Comparison of ENCODE assay signal across 6 cellular contexts in genomic region chr1:243183176-243183575, GRCh38.
DNase-seq lines count a peak whose midpoint lies in the region; ATAC-seq and TF ChIP-seq lines count a peak whose summit lies in the region.
"Not testable (repeated sequence)": the region's sequence is repeated elsewhere in the genome, so short reads cannot be mapped to it uniquely, and the experiment has no call there.

No MANE protein-coding gene starts in this region.

- H3K27ac ChIP-seq in GM23248 (peak overlapping the region; percentile 12; the same call in 1 of the 2 replicates), psoas muscle (peak overlapping the region; percentile 41)

- H3K27ac Mint-ChIP-seq in chondrocyte (ENCODE audit: unreplicated experiment) = peak overlapping the region; percentile 12

- not testable (repeated sequence) for H2AFZ ChIP-seq in GM23248

- H3K4me2 ChIP-seq in GM23248 (ENCODE audit: unreplicated experiment) = not testable (repeated sequence)

- intact Hi-C loops in psoas muscle (cut with DNase I) = not testable (repeated sequence)

- in situ Hi-C loops in GM23248 (cut with MboI) = not testable (repeated sequence)

- H4K20me1 ChIP-seq in GM23248 (ENCODE audit: insufficient read depth) = not testable (repeated sequence)

- not testable (repeated sequence) for H3K27me3 Mint-ChIP-seq in chondrocyte (ENCODE audit: low read depth)

- H3K9ac ChIP-seq in GM23248 = not testable (repeated sequence)

- H3K4me1 Mint-ChIP-seq in chondrocyte (ENCODE audit: low read depth) = not testable (repeated sequence)

- peaks cover 18% of the 10 kb centered on the region for H3K36me3 Mint-ChIP-seq in chondrocyte (ENCODE audit: low read depth)

- DNase-seq in GM23248; chondrocyte (ENCODE audit: low spot score); psoas muscle: not testable (repeated sequence)
- DNase-seq in LHCN-M2 (ENCODE audit: low read depth) (peak; percentile 66), NCI-H2107 treated with DMSO at 0.1 percent for 48 hours (lab: John Stamatoyannopoulos, UW; ENCODE audit: unreplicated experiment) (peak; percentile 16), fibroblast of villous mesenchyme (ENCODE audit: low read depth) (peak; percentile 14)

- H3K27me3 ChIP-seq in GM23248 (replicated peaks; ENCODE audit: insufficient read depth); psoas muscle (ENCODE audit: insufficient read depth in 3 of 3, low read length in 2 of 3): not testable (repeated sequence)

- H3F3A ChIP-seq in GM23248 (ENCODE audit: insufficient read depth) = not testable (repeated sequence)

- H3K9me3 ChIP-seq in GM23248 (ENCODE audit: low read depth); psoas muscle: not testable (repeated sequence)

- H3K4me3 ChIP-seq in GM23248; fibroblast of villous mesenchyme (ENCODE audit: low read depth, low read length); psoas muscle: not testable (repeated sequence)

- H3K36me3 ChIP-seq in GM23248 (ENCODE audit: low read depth) (peaks cover 23% of the 10 kb centered on the region; the same call in 1 of the 2 replicates), psoas muscle (ENCODE audit: insufficient read depth in 1 of 2, low read depth in 1 of 2) (peaks cover 0 to 17% of the 10 kb centered on the region in 2 donors)

- H3K9me2 ChIP-seq in GM23248 (ENCODE audit: insufficient read depth) = not testable (repeated sequence)

- not testable (repeated sequence) for H3K4me1 ChIP-seq in GM23248 (ENCODE audit: insufficient read depth); psoas muscle

- H3K9me3 Mint-ChIP-seq in chondrocyte (ENCODE audit: low read depth) = not testable (repeated sequence)

- 69 to 73% methylated on average over 3 of the region's 3 CpGs for WGBS in GM23248 (ENCODE audit: low coverage in 1 of 2, low lambda C conversion rate in 2 of 2, missing lambda C conversion rate in 2 of 2), 2 experiments
- 63 to 96% (median 71%) methylated on average over 3 of the region's 3 CpGs for WGBS in psoas muscle, 3 donors

- not testable (repeated sequence) for H3K4me3 Mint-ChIP-seq in chondrocyte (ENCODE audit: unreplicated experiment)

- not testable (repeated sequence) for TF ChIP-seq CTCF in chondrocyte (IDR thresholded peaks at IDR 0.05); fibroblast of villous mesenchyme (IDR thresholded peaks at IDR 0.05; ENCODE audit: insufficient read depth, low read depth, low read length); psoas muscle (IDR thresholded peaks at IDR 0.05)

- not testable (repeated sequence) for ATAC-seq in psoas muscle

- peaks cover 88% of the 10 kb centered on the region for H3K79me2 ChIP-seq in GM23248 (ENCODE audit: insufficient read depth)
